In genomic region chr11:121522043-121522941, GRCh38 we compare ENCODE assay signal across 19 cellular contexts.
DNase-seq lines count a peak whose midpoint lies in the region; ATAC-seq, FAIRE-seq and TF ChIP-seq lines count a peak whose summit lies in the region.
"Had no signal": no experiment of that assay in that cellular context is flagged by ENCODE, and none has a peak within 500 bp of the region (broad histone marks: within the 10 kb centered on the region; RNA-seq: fewer than 3 reads in every experiment).

No MANE protein-coding gene starts in this region.

- H3K27ac ChIP-seq in C4-2B (peak overlapping the region; percentile 16), angular gyrus (ENCODE audit: low read depth, low read length) (peak overlapping the region; percentile 2)
- H3K27ac ChIP-seq: cardiac muscle cell, neutrophil had no signal

- FAIRE-seq in GM12892 (lab: Jason Lieb, UNC): peak; percentile 44
- FAIRE-seq: frontal cortex, H1 had no signal

- peak overlapping the region; percentile 77 to 95 for H3K27ac Mint-ChIP-seq in natural killer cell

- intact Hi-C loops in natural killer cell (cut with micrococcal nuclease): no loop called here

- peaks cover 30 to 56% of the 10 kb centered on the region in 2 donors for H3K4me1 Mint-ChIP-seq in natural killer cell

- H3K9me3 Mint-ChIP-seq in natural killer cell: no peaks in the 10 kb centered on the region

- peak in 2 of 3 donors; percentile 26 to 40 for ATAC-seq in natural killer cell

- no peaks in the 10 kb centered on the region for H3K27me3 Mint-ChIP-seq in natural killer cell (ENCODE audit: low read depth in 2 of 2)

- no peak for TF ChIP-seq CTCF in C4-2B (conservative IDR thresholded peaks at IDR 0.05)
- no peak for TF ChIP-seq CTCF in natural killer cell (IDR thresholded peaks at IDR 0.05)

- H3K4me3 Mint-ChIP-seq in natural killer cell: no peak overlapping the region
- H3K4me3 Mint-ChIP-seq: T-helper 1 cell treated with Interleukin-12 subunit alpha and Interleukin-12 subunit beta and Interleukin-4 antibody, amounts not matched to agents 30 μg/mL and 1 μg/mL, for 36 hours had no signal

- DNase-seq in GM12892 (ENCODE audit: insufficient read length): no peak
- no peak for DNase-seq in natural killer cell
- no peak for DNase-seq in DMS153 (lab: John Stamatoyannopoulos, UW)
- no peak for DNase-seq in stimulated activated CD4-positive, alpha-beta T cell treated with anti-CD3 and anti-CD28 coated beads, Interleukin-12 subunit alpha, Interleukin-12 subunit beta, amount 100 ng/mL, for 4 hours
- no peak for DNase-seq in NAMALWA (ENCODE audit: low spot score)
- DNase-seq in RKO (ENCODE audit: low spot score): no peak
- DNase-seq: activated CD4-positive, alpha-beta T cell treated with anti-CD3 and anti-CD28 coated beads for 48 hours; activated effector memory CD4-positive, alpha-beta T cell treated with Interleukin-2 at 50 U/mL for 16 hours; AML-193; effector memory CD4-positive, alpha-beta T cell; NCI-H1694 treated with DMSO at 0.1 percent for 48 hours; NCI-H524 treated with DMSO at 0.1 percent for 48 hours had no signal

- peaks cover 33% of the 10 kb centered on the region for H3K36me3 Mint-ChIP-seq in natural killer cell

- TF ChIP-seq POLR2A in GM12892 (IDR thresholded peaks at IDR 0.05; ENCODE audit: low read depth, low read length): no peak
